Comparison of ENCODE assay signal across 6 cellular contexts in the genomic region with DNA sequence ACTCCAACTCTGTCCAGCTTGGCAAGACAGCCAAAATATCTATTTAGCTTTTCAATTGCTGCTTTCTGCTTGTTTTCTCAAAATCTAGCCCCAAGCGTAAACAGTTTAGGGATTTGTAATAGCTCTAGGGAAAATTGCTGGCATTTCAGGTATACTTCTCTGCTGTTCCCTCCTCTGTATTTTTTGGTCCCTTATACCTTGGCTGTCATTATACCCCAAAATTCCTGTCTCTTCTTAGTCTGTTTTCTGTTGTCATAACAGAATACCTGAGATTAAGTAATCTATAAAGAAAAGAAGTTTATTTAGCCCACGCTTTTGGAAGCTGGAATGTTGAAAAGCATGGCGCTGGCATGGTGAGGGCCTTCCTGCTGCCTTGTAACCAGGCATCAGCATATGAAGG.
"Had no signal": no experiment of that assay in that cellular context is flagged by ENCODE, and none has a peak within 500 bp of the region (broad histone marks: within the 10 kb centered on the region; RNA-seq: fewer than 3 reads in every experiment).

No MANE protein-coding gene starts in this region.

- DNase-seq: GDM1, GF-D8 had no signal

- FAIRE-seq: G401.6, GM12891, GM18507, GM19239 had no signal
